In the genomic region with DNA sequence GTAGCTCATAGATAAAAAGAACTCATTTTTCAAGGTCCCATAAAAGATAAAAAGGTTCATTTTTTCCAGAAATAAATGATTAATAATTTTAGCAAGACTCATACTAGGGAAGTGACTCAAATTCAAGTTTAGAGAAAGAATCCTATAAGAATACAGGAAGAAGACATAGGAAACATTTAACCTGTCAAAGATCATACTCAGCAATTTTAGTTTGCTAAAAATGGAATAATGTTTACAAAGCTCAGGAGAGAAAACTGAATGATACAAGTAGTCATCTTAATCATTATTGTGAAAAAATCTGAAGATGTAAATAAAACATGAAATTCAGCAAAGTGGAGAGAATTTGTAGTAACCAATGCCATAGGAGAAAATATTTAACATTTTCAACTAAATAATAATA, we compare ENCODE assay signal across 4 cellular contexts.
TF ChIP-seq lines count a peak whose summit lies in the region.

No MANE protein-coding gene starts in this region.

TF ChIP-seq in HepG2, 621 proteins besides CTCF, POLR2A, EP300 and RAD21:
- TF ChIP-seq HOXA7 (CRISPR knock-in tag; IDR thresholded peaks at IDR 0.05), result no peak
- peak; percentile 46 to 77; a peak in 3 of 4 replicates for TF ChIP-seq MAFK (conservative IDR thresholded peaks at IDR 0.05 in 1 of 2, IDR thresholded peaks at IDR 0.05 in 1 of 2; ENCODE audit: low read length in 2 of 2)
- TF ChIP-seq MAFF (IDR thresholded peaks at IDR 0.05; ENCODE audit: low read depth, low read length), result peak; percentile 60
- TF ChIP-seq, protein P1, sequence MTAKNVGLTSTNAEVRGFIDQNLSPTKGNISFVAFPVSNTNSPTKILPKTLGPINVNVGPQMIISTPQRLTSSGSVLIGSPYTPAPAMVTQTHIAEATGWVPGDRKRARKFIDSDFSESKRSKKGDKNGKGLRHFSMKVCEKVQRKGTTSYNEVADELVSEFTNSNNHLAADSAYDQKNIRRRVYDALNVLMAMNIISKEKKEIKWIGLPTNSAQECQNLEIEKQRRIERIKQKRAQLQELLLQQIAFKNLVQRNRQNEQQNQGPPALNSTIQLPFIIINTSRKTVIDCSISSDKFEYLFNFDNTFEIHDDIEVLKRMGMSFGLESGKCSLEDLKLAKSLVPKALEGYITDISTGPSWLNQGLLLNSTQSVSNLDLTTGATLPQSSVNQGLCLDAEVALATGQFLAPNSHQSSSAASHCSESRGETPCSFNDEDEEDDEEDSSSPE (CRISPR knock-in tag; IDR thresholded peaks at IDR 0.05), result no peak

TF ChIP-seq in A549, 52 proteins besides CTCF, POLR2A, EP300 and RAD21:
- peak; percentile 9 for TF ChIP-seq MAFK (IDR thresholded peaks at IDR 0.05; ENCODE audit: partially characterized antibody)
- TF ChIP-seq KDM5A (IDR thresholded peaks at IDR 0.05), result no peak

TF ChIP-seq in IMR-90, 13 proteins besides CTCF, POLR2A, EP300 and RAD21:
- TF ChIP-seq FOS (IDR thresholded peaks at IDR 0.05; ENCODE audit: low read depth, low read length), result no peak
- 0 out of 2 replicates have a peak, but pooled peaks have one; percentile 35 for TF ChIP-seq MAFK (IDR thresholded peaks at IDR 0.05; ENCODE audit: low read depth, low read length)

TF ChIP-seq in K562, 482 proteins besides CTCF, POLR2A, EP300 and RAD21:
- TF ChIP-seq, protein P2, sequence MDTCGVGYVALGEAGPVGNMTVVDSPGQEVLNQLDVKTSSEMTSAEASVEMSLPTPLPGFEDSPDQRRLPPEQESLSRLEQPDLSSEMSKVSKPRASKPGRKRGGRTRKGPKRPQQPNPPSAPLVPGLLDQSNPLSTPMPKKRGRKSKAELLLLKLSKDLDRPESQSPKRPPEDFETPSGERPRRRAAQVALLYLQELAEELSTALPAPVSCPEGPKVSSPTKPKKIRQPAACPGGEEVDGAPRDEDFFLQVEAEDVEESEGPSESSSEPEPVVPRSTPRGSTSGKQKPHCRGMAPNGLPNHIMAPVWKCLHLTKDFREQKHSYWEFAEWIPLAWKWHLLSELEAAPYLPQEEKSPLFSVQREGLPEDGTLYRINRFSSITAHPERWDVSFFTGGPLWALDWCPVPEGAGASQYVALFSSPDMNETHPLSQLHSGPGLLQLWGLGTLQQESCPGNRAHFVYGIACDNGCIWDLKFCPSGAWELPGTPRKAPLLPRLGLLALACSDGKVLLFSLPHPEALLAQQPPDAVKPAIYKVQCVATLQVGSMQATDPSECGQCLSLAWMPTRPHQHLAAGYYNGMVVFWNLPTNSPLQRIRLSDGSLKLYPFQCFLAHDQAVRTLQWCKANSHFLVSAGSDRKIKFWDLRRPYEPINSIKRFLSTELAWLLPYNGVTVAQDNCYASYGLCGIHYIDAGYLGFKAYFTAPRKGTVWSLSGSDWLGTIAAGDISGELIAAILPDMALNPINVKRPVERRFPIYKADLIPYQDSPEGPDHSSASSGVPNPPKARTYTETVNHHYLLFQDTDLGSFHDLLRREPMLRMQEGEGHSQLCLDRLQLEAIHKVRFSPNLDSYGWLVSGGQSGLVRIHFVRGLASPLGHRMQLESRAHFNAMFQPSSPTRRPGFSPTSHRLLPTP (IDR thresholded peaks at IDR 0.05; ENCODE audit: borderline replicate concordance, extremely low read depth, insufficient read length), result no peak
- peak; percentile 54; the same call in 1 of the 2 replicates for TF ChIP-seq ZNF316 (IDR thresholded peaks at IDR 0.05)
- no peak for TF ChIP-seq ETV1 (tag; conservative IDR thresholded peaks at IDR 0.05; ENCODE audit: low read depth)
